Comparison of ENCODE assay signal across 24 cellular contexts in genomic region chr6:40022867-40023266, GRCh38.
"Had no signal": no experiment of that assay in that cellular context is flagged by ENCODE, and none has a peak within 500 bp of the region (broad histone marks: within the 10 kb centered on the region; RNA-seq: fewer than 3 reads in every experiment).

No MANE protein-coding gene starts in this region.

- H3K27me3 ChIP-seq: colonic mucosa, MG63 had no signal

- ATAC-seq: activated CD8-positive, alpha-beta T cell treated with anti-CD3 and anti-CD28 coated beads, Interleukin-2, amount 10 ng/mL, durations not matched to agents 7 days and 5 days; PC-3; WTC11 had no signal

- H3K27ac ChIP-seq: adrenal gland, breast epithelium, colonic mucosa had no signal

- H3K4me3 ChIP-seq: adrenal gland, breast epithelium, colonic mucosa, MG63 had no signal

- H3K9me3 ChIP-seq: adrenal gland, colonic mucosa, MG63 had no signal

- DNase-seq: activated CD4-positive, alpha-beta T cell treated with anti-CD3 and anti-CD28 coated beads for 48 hours; activated CD4-positive, alpha-beta T cell treated with anti-CD3 and anti-CD28 coated beads, Interleukin-2, amount 50 U/mL, for 4 hours; activated CD4-positive, CD25-positive, alpha-beta regulatory T cell treated with anti-CD3 and anti-CD28 coated beads, Interleukin-2, amount 50 U/mL, for 72 hours; activated CD8-positive, alpha-beta memory T cell treated with anti-CD3 and anti-CD28 coated beads, Interleukin-2, amount 50 U/mL, for 48 hours; activated CD8-positive, alpha-beta T cell treated with anti-CD3 and anti-CD28 coated beads, Interleukin-2, amount 10 ng/mL, durations not matched to agents 7 days and 5 days; activated naive CD4-positive, alpha-beta T cell treated with anti-CD3 and anti-CD28 coated beads, Interleukin-2, amount 50 U/mL, for 16 hours; activated naive CD8-positive, alpha-beta T cell treated with anti-CD3 and anti-CD28 coated beads, Interleukin-2, amount 10 ng/mL, durations not matched to agents 7 days and 5 days; activated T-cell treated with anti-CD3 and anti-CD28 coated beads, Interleukin-2, amount 50 U/mL, for 1 hour; adrenal gland; anterior cingulate cortex; caudate nucleus; colonic mucosa; MG63; NCI-H1092 treated with DMSO at 0.1 percent for 48 hours; NCI-H1436; NCI-H1694 treated with DMSO at 0.1 percent for 48 hours; NCI-H2029 treated with DMSO at 0.1 percent for 48 hours; NCI-H345; NCI-H510A; NCI-H526 treated with DMSO at 0.1 percent for 48 hours; PC-3; SHP77 treated with DMSO at 0.1 percent for 48 hours had no signal

- H3K4me1 ChIP-seq: adrenal gland, breast epithelium, colonic mucosa had no signal

- H3K36me3 ChIP-seq: adrenal gland, breast epithelium, colonic mucosa, MG63 had no signal
